In genomic region chr7:108008827-108009226, GRCh38 we compare ENCODE assay signal across 19 cellular contexts.
"Had no signal": no experiment of that assay in that cellular context is flagged by ENCODE, and none has a peak within 500 bp of the region (broad histone marks: within the 10 kb centered on the region; RNA-seq: fewer than 3 reads in every experiment).

No MANE protein-coding gene starts in this region.

- H3K36me3 ChIP-seq: esophagus squamous epithelium, gastrocnemius medialis, heart right ventricle, left lung, lower lobe of right lung had no signal

- ATAC-seq: gastrocnemius medialis, heart right ventricle, left cardiac atrium, left lung, left ventricle myocardium superior, lower lobe of right lung had no signal

- H3K27ac ChIP-seq: coronary artery, dorsolateral prefrontal cortex, esophagus squamous epithelium, gastrocnemius medialis, heart right ventricle, left lung, lower lobe of right lung had no signal

- H3K4me1 ChIP-seq: gastrocnemius medialis had no signal

- H3K27me3 ChIP-seq: gastrocnemius medialis had no signal

- H3K4me3 ChIP-seq: coronary artery, dorsolateral prefrontal cortex, esophagus squamous epithelium, gastrocnemius medialis, heart right ventricle, left lung, lower lobe of right lung had no signal

- H3K9me3 ChIP-seq: esophagus squamous epithelium, gastrocnemius medialis, heart right ventricle, left lung, lower lobe of right lung had no signal

- DNase-seq: dermis blood vessel endothelial cell; dorsolateral prefrontal cortex; effector CD4-positive, alpha-beta T cell; effector memory CD4-positive, alpha-beta T cell; esophagus squamous epithelium; foreskin fibroblast; foreskin melanocyte; gastrocnemius medialis; glutamatergic neuron; head of caudate nucleus; heart right ventricle; hippocampal formation; left cardiac atrium; left lung; left ventricle myocardium superior; lower lobe of right lung; mesendoderm; midbrain had no signal
